In genomic region chr14:57748279-57748678, GRCh38 we compare ENCODE assay signal across 19 cellular contexts.
"Had no signal": no experiment of that assay in that cellular context is flagged by ENCODE, and none has a peak within 500 bp of the region (broad histone marks: within the 10 kb centered on the region; RNA-seq: fewer than 3 reads in every experiment).

No MANE protein-coding gene starts in this region.

- H3K27me3 ChIP-seq: tibial artery, vagina had no signal

- H3K36me3 ChIP-seq: lower lobe of right lung, tibial artery, vagina had no signal

- DNase-seq: activated CD4-positive, alpha-beta T cell treated with anti-CD3 and anti-CD28 coated beads, Interleukin-2, amount 10 ng/mL, durations not matched to agents 7 days and 5 days; activated CD8-positive, alpha-beta T cell treated with anti-CD3 and anti-CD28 coated beads, Interleukin-2, amount 10 ng/mL, durations not matched to agents 7 days and 5 days; activated naive CD4-positive, alpha-beta T cell treated with anti-CD3 and anti-CD28 coated beads for 36 hours; activated T-cell treated with anti-CD3 and anti-CD28 coated beads, Interleukin-2, amount 50 U/mL, for 24 hours; anterior cingulate cortex; left colon; lower lobe of right lung; nephron progenitor cell; retina; stimulated activated naive CD8-positive, alpha-beta T cell treated with anti-CD3 and anti-CD28 coated beads, Interleukin-15, Interleukin-2, amounts not matched to agents 100 U/mL and 50 U/mL, for 24 hours; substantia nigra; tibial artery had no signal

- H3K4me1 ChIP-seq: lower lobe of right lung, vagina had no signal

- H3K9me3 Mint-ChIP-seq: activated CD4-positive, alpha-beta T cell treated with anti-CD3 and anti-CD28 coated beads, Interleukin-2, amount 10 ng/mL, durations not matched to agents 7 days and 5 days; activated T-cell treated with anti-CD3 and anti-CD28 coated beads, Interleukin-2, amount 50 U/mL, for 24 hours; T-helper 1 cell treated with Interleukin-12 subunit alpha and Interleukin-12 subunit beta and Interleukin-4 antibody, amounts not matched to agents 30 μg/mL and 1 μg/mL, for 36 hours had no signal

- H3K4me1 Mint-ChIP-seq: activated CD4-positive, alpha-beta T cell treated with anti-CD3 and anti-CD28 coated beads, Interleukin-2, amount 10 ng/mL, durations not matched to agents 7 days and 5 days; brain; central memory CD8-positive, alpha-beta T cell; mesothelial cell of epicardium; nephron progenitor cell had no signal

- H3K27ac Mint-ChIP-seq: activated CD4-positive, alpha-beta T cell treated with anti-CD3 and anti-CD28 coated beads, Interleukin-2, amount 10 ng/mL, durations not matched to agents 7 days and 5 days; activated CD8-positive, alpha-beta T cell treated with anti-CD3 and anti-CD28 coated beads, Interleukin-2, amount 10 ng/mL, durations not matched to agents 7 days and 5 days; activated naive CD4-positive, alpha-beta T cell treated with anti-CD3 and anti-CD28 coated beads for 36 hours; activated T-cell treated with anti-CD3 and anti-CD28 coated beads, Interleukin-2, amount 50 U/mL, for 24 hours; brain; mesothelial cell of epicardium; nephron progenitor cell; T-helper 1 cell treated with Interleukin-12 subunit alpha and Interleukin-12 subunit beta and Interleukin-4 antibody, amounts not matched to agents 30 μg/mL and 1 μg/mL, for 36 hours had no signal

- H3K27me3 Mint-ChIP-seq: activated CD4-positive, alpha-beta T cell treated with anti-CD3 and anti-CD28 coated beads, Interleukin-2, amount 10 ng/mL, durations not matched to agents 7 days and 5 days; activated T-cell treated with anti-CD3 and anti-CD28 coated beads, Interleukin-2, amount 50 U/mL, for 24 hours; central memory CD8-positive, alpha-beta T cell had no signal

- H3K4me3 Mint-ChIP-seq: activated CD4-positive, alpha-beta T cell treated with anti-CD3 and anti-CD28 coated beads, Interleukin-2, amount 10 ng/mL, durations not matched to agents 7 days and 5 days; activated CD8-positive, alpha-beta T cell treated with anti-CD3 and anti-CD28 coated beads, Interleukin-2, amount 10 ng/mL, durations not matched to agents 7 days and 5 days; activated naive CD4-positive, alpha-beta T cell treated with anti-CD3 and anti-CD28 coated beads for 36 hours; activated T-cell treated with anti-CD3 and anti-CD28 coated beads, Interleukin-2, amount 50 U/mL, for 24 hours; brain; central memory CD8-positive, alpha-beta T cell; mesothelial cell of epicardium; nephron progenitor cell; T-helper 1 cell treated with Interleukin-12 subunit alpha and Interleukin-12 subunit beta and Interleukin-4 antibody, amounts not matched to agents 30 μg/mL and 1 μg/mL, for 36 hours had no signal

- H3K4me3 ChIP-seq: coronary artery, lower lobe of right lung, tibial artery, vagina had no signal

- ATAC-seq: activated CD4-positive, CD25-positive, alpha-beta regulatory T cell treated with anti-CD3 and anti-CD28 coated beads, Interleukin-2, amount 50 U/mL, for 24 hours; activated CD8-positive, alpha-beta T cell treated with anti-CD3 and anti-CD28 coated beads, Interleukin-2, amount 10 ng/mL, durations not matched to agents 7 days and 5 days; left colon; lower lobe of right lung; stimulated activated naive CD8-positive, alpha-beta T cell treated with anti-CD3 and anti-CD28 coated beads, Interleukin-15, Interleukin-2, amounts not matched to agents 100 U/mL and 50 U/mL, for 24 hours had no signal

- H3K9me3 ChIP-seq: lower lobe of right lung, tibial artery, vagina had no signal

- H3K36me3 Mint-ChIP-seq: brain, mesothelial cell of epicardium had no signal

- H3K27ac ChIP-seq: coronary artery, lower lobe of right lung, tibial artery, vagina had no signal
